7 cellular contexts compared by ENCODE assay signal in the genomic region with DNA sequence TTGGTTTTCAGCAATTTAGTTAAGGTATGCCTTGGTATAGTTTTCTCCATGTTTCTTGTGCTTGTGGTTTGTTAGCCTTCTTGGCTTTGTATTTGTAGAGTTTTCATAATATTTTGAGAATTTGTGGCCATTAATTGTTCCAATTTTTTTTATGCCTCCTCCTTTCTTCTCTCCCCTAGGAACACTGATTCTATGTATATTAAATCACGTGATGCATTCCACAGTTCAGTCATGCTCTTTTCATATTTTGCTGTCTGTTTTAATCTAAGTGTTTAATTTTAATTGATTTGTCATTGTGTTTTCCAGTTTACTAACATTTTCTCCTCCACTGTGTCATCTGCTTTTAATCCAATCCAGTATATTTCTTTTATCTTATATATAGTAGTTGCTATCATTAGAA.
"Had no signal": no experiment of that assay in that cellular context is flagged by ENCODE, and none has a peak within 500 bp of the region (broad histone marks: within the 10 kb centered on the region; RNA-seq: fewer than 3 reads in every experiment).

No MANE protein-coding gene starts in this region.

- FAIRE-seq: G401.6, GM12891, GM12892, GM18507, GM19239 had no signal

- DNase-seq: GDM1, GF-D8 had no signal
